In the genomic region with DNA sequence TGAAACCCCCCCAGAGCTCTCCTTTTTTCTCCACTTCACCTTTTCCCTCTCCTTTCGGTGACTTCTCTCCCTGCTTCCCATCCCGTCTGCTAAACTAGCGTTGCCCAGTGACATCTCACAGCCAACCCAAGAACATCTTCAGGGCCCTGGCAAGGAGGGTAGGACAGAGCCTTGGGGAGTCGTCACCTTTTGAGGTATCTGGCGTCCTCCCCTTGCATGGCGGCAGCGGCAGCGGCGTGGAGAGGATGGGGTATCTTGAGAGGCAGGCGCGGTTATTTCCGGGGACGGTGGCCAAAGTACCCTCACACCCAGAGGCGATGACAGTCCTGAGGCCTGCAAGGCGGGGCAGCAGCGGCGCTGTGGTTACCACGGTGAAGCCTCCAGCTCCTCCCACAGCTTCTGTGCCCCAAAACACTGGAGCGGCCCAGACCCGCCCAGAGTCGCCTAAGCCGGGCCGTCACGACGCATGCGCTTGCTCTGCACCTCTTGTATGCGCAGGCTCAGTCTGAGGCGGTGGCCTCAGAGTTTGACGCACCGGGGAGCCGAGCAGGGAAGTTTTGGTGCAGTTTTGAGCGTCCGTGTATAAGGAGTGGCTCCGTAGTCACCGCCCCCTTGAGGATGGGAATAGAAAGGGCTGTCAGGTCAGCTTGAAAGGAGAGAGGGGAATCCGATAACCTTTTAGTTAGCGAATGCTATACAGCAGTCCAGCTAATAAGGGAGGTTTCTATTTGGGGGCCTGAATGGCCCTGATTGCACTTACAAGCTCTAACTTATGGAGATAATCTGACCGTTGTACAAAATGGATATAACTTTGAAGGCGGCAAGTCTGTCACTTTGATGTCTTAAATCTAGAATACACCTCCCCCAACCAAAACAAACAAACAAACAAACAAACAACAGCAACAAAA, we compare ENCODE assay signal across 8 cellular contexts.
DNase-seq lines count a peak whose midpoint lies in the region; ATAC-seq and TF ChIP-seq lines count a peak whose summit lies in the region.

A gene (minus strand): TSS at position 446 of the 908 bp plus-strand sequence. CDS start 228 bp downstream, at position 218.

- TF ChIP-seq CTCF in AG04449 (IDR thresholded peaks at IDR 0.05; ENCODE audit: insufficient read depth, low read length, missing control alignments) = peak; percentile 66
- peak; percentile 53 for TF ChIP-seq CTCF in WI38 (IDR thresholded peaks at IDR 0.05; ENCODE audit: low read depth, low read length)
- TF ChIP-seq CTCF in cardiac fibroblast (IDR thresholded peaks at IDR 0.05; ENCODE audit: low read depth, low read length) = peak; percentile 60

- DNase-seq in AG04449 (ENCODE audit: low read depth, low spot score) (peak; percentile 79), NCI-H2227 (lab: John Stamatoyannopoulos, UW; ENCODE audit: unreplicated experiment) (peak; percentile 98), cardiac fibroblast (ENCODE audit: low read depth in 2 of 2) (peak; percentile 99), iPS-NIHi7 (ENCODE audit: extremely low spot score) (peak; percentile 96), smooth muscle cell of the brain vasculature (ENCODE audit: low read depth, low spot score) (peak; percentile 96)

- CTCF ChIA-PET in AG04449 (lab: Yijun Ruan, JAX) = interaction anchor here (0.6 to 2.1 kb wide), 10 partner anchors 9 to 814 kb away, joined by 3 to 7 read pairs (median 3); no protein-coding TSS in a partner anchor

- H3K4me3 ChIP-seq in AG04449 (ENCODE audit: low read depth, low read length) (peak within 1 kb of the TSS; percentile 86), WI38 (ENCODE audit: low read depth, low read length) (peak within 1 kb of the TSS; percentile 79), cardiac fibroblast (replicated peaks in 1 of 2; ENCODE audit: low read depth in 2 of 2, low read length in 2 of 2) (peak within 1 kb of the TSS; percentile 83 to 85)

- ATAC-seq in GM18870 (IDR thresholded peaks at IDR 0.05; ENCODE audit: unreplicated experiment) (peak; percentile 97), HG03139 (IDR thresholded peaks at IDR 0.05; ENCODE audit: unreplicated experiment) (peak; percentile 98)

- POLR2A ChIA-PET in AG04449 (lab: Yijun Ruan, JAX) = no interaction called here

Comparison
In these comparisons a context has a peak if more than half of its experiments do, and no peak if none do; other contexts are left out.
1. Peak in every context shown above with its lines: DNase-seq, ATAC-seq and H3K4me3 ChIP-seq.